29 cellular contexts compared by ENCODE assay signal in genomic region chr1:109846846-109847245, GRCh38.
"Had no signal": no experiment of that assay in that cellular context is flagged by ENCODE, and none has a peak within 500 bp of the region (broad histone marks: within the 10 kb centered on the region; RNA-seq: fewer than 3 reads in every experiment).

No MANE protein-coding gene starts in this region.

- H3K27ac Mint-ChIP-seq: immature natural killer cell; progenitor cell of endocrine pancreas; stimulated activated effector memory CD8-positive, alpha-beta T cell treated with anti-CD3 and anti-CD28 coated beads, Interleukin-12 subunit alpha, Interleukin-12 subunit beta, amount 100 ng/mL, for 72 hours had no signal

- H3K4me3 Mint-ChIP-seq: immature natural killer cell; naive thymus-derived CD8-positive, alpha-beta T cell; nephron; neural progenitor cell; stimulated activated effector memory CD8-positive, alpha-beta T cell treated with anti-CD3 and anti-CD28 coated beads, Interleukin-12 subunit alpha, Interleukin-12 subunit beta, amount 100 ng/mL, for 72 hours; stimulated activated naive CD8-positive, alpha-beta T cell treated with anti-CD3 and anti-CD28 coated beads, Interleukin-15, amount 100 ng/mL, for 72 hours had no signal

- H3K4me3 ChIP-seq: heart left ventricle, left lung, lower lobe of right lung, neural progenitor cell, ovary, spleen, testis, tibial artery, upper lobe of right lung had no signal

- H3K36me3 Mint-ChIP-seq: immature natural killer cell; naive thymus-derived CD8-positive, alpha-beta T cell; neural progenitor cell; stimulated activated effector memory CD8-positive, alpha-beta T cell treated with anti-CD3 and anti-CD28 coated beads, Interleukin-12 subunit alpha, Interleukin-12 subunit beta, amount 100 ng/mL, for 72 hours had no signal

- H3K9ac ChIP-seq: neural progenitor cell had no signal

- ATAC-seq: heart left ventricle; left colon; left lung; lower lobe of right lung; naive thymus-derived CD8-positive, alpha-beta T cell; right cardiac atrium; sciatic nerve; stimulated activated effector memory CD8-positive, alpha-beta T cell treated with anti-CD3 and anti-CD28 coated beads, Interleukin-12 subunit alpha, Interleukin-12 subunit beta, amount 100 ng/mL, for 72 hours; stimulated activated naive CD8-positive, alpha-beta T cell treated with anti-CD3 and anti-CD28 coated beads, Interleukin-15, amount 100 ng/mL, for 72 hours; upper lobe of right lung had no signal

- H3K9me3 ChIP-seq: heart left ventricle, left lung, lower lobe of right lung, neutrophil, ovary, spleen, testis, tibial artery, upper lobe of right lung had no signal

- H3K36me3 ChIP-seq: heart left ventricle, left lung, lower lobe of right lung, neural progenitor cell, neutrophil, ovary, spleen, tibial artery, upper lobe of right lung had no signal

- H3K4me1 ChIP-seq: left lung, lower lobe of right lung, spleen, testis, tibial artery, upper lobe of right lung had no signal

- H3K9me3 Mint-ChIP-seq: immature natural killer cell; naive thymus-derived CD8-positive, alpha-beta T cell; stimulated activated effector memory CD8-positive, alpha-beta T cell treated with anti-CD3 and anti-CD28 coated beads, Interleukin-12 subunit alpha, Interleukin-12 subunit beta, amount 100 ng/mL, for 72 hours had no signal

- FAIRE-seq: islet of Langerhans, kidney, small intestine, urothelium cell line had no signal

- H3K27ac ChIP-seq: heart left ventricle, left lung, lower lobe of right lung, neutrophil, ovary, spleen, testis, tibial artery, upper lobe of right lung had no signal

- H3K4me1 Mint-ChIP-seq: immature natural killer cell had no signal

- H3K27me3 ChIP-seq: heart left ventricle, left lung, neural progenitor cell, neutrophil, ovary, spleen, testis, tibial artery, upper lobe of right lung had no signal

- H3K27me3 Mint-ChIP-seq: stimulated activated naive CD8-positive, alpha-beta T cell treated with anti-CD3 and anti-CD28 coated beads, Interleukin-15, amount 100 ng/mL, for 72 hours had no signal

- DNase-seq: heart left ventricle; hypothalamus; immature natural killer cell; kidney; left colon; left lung; lower lobe of right lung; mammary epithelial cell; mesenchymal stem cell; naive thymus-derived CD8-positive, alpha-beta T cell; ovary; retina; right cardiac atrium; small intestine; spleen; stimulated activated CD4-positive, alpha-beta T cell treated with anti-CD3 and anti-CD28 coated beads, Interleukin-4, amount 100 ng/mL, for 24 hours; stimulated activated naive CD4-positive, alpha-beta T cell treated with Interleukin-2 at 50 U/mL for 16 hours; stimulated activated naive CD8-positive, alpha-beta T cell treated with anti-CD3 and anti-CD28 coated beads, Interleukin-15, amount 100 ng/mL, for 72 hours; testis; tibial artery; upper lobe of right lung had no signal
